ENCODE assay signal across 17 cellular contexts in genomic region chr11:122308286-122308685, GRCh38.
"Had no signal": no experiment of that assay in that cellular context is flagged by ENCODE, and none has a peak within 500 bp of the region (broad histone marks: within the 10 kb centered on the region; RNA-seq: fewer than 3 reads in every experiment).

No MANE protein-coding gene starts in this region.

- H3K9me3 Mint-ChIP-seq: activated CD4-positive, alpha-beta memory T cell treated with anti-CD3 and anti-CD28 coated beads, Interleukin-2, amount 10 ng/mL, durations not matched to agents 7 days and 5 days had no signal

- H3K4me3 ChIP-seq: hepatocyte, ovary, vagina had no signal

- H3K4me3 Mint-ChIP-seq: activated CD4-positive, alpha-beta memory T cell treated with anti-CD3 and anti-CD28 coated beads, Interleukin-2, amount 10 ng/mL, durations not matched to agents 7 days and 5 days; activated CD8-positive, alpha-beta memory T cell treated with anti-CD3 and anti-CD28 coated beads, Interleukin-2, amount 10 ng/mL, durations not matched to agents 7 days and 5 days; activated naive CD8-positive, alpha-beta T cell; naive thymus-derived CD8-positive, alpha-beta T cell had no signal

- H3K9me3 ChIP-seq: esophagus muscularis mucosa, ovary, vagina had no signal

- H3K27me3 Mint-ChIP-seq: activated CD4-positive, alpha-beta memory T cell treated with anti-CD3 and anti-CD28 coated beads, Interleukin-2, amount 10 ng/mL, durations not matched to agents 7 days and 5 days; activated CD8-positive, alpha-beta memory T cell treated with anti-CD3 and anti-CD28 coated beads, Interleukin-2, amount 10 ng/mL, durations not matched to agents 7 days and 5 days had no signal

- H3K36me3 Mint-ChIP-seq: activated CD8-positive, alpha-beta memory T cell treated with anti-CD3 and anti-CD28 coated beads, Interleukin-2, amount 10 ng/mL, durations not matched to agents 7 days and 5 days; activated naive CD8-positive, alpha-beta T cell; naive thymus-derived CD8-positive, alpha-beta T cell had no signal

- H3K36me3 ChIP-seq: brain microvascular endothelial cell, esophagus muscularis mucosa, ovary, vagina had no signal

- H3K27ac Mint-ChIP-seq: activated CD4-positive, alpha-beta memory T cell treated with anti-CD3 and anti-CD28 coated beads, Interleukin-2, amount 10 ng/mL, durations not matched to agents 7 days and 5 days; activated CD8-positive, alpha-beta memory T cell treated with anti-CD3 and anti-CD28 coated beads, Interleukin-2, amount 10 ng/mL, durations not matched to agents 7 days and 5 days; activated naive CD8-positive, alpha-beta T cell; naive thymus-derived CD8-positive, alpha-beta T cell had no signal

- DNase-seq: activated CD4-positive, alpha-beta memory T cell treated with anti-CD3 and anti-CD28 coated beads, Interleukin-2, amount 10 ng/mL, durations not matched to agents 7 days and 5 days; activated CD4-positive, alpha-beta T cell treated with anti-CD3 and anti-CD28 coated beads for 48 hours; activated CD4-positive, CD25-positive, alpha-beta regulatory T cell; activated CD8-positive, alpha-beta memory T cell treated with anti-CD3 and anti-CD28 coated beads, Interleukin-2, amount 10 ng/mL, durations not matched to agents 7 days and 5 days; brain microvascular endothelial cell; effector CD8-positive, alpha-beta T cell; mesenchymal stem cell; naive thymus-derived CD8-positive, alpha-beta T cell; ovary; stimulated activated naive CD4-positive, alpha-beta T cell treated with Interleukin-2 at 50 U/mL for 16 hours; T-helper 1 cell; T-helper 9 cell; trophoblast cell had no signal

- H3K27me3 ChIP-seq: esophagus muscularis mucosa, ovary, vagina had no signal

- ATAC-seq: activated CD8-positive, alpha-beta memory T cell treated with anti-CD3 and anti-CD28 coated beads, Interleukin-2, amount 10 ng/mL, durations not matched to agents 7 days and 5 days; naive thymus-derived CD8-positive, alpha-beta T cell had no signal

- H3K27ac ChIP-seq: brain microvascular endothelial cell, hepatocyte, ovary, vagina had no signal

- H3K4me1 Mint-ChIP-seq: activated CD4-positive, alpha-beta memory T cell treated with anti-CD3 and anti-CD28 coated beads, Interleukin-2, amount 10 ng/mL, durations not matched to agents 7 days and 5 days; activated CD8-positive, alpha-beta memory T cell treated with anti-CD3 and anti-CD28 coated beads, Interleukin-2, amount 10 ng/mL, durations not matched to agents 7 days and 5 days; naive thymus-derived CD8-positive, alpha-beta T cell had no signal
